17 cellular contexts compared by ENCODE assay signal in genomic region chr3:39961404-39961693, GRCh38.
A peak's percentile ranks its signal among the peaks of the same experiment; 100 is the strongest.
DNase-seq lines count a peak whose midpoint lies in the region; ATAC-seq and TF ChIP-seq lines count a peak whose summit lies in the region.
"Had no signal": no experiment of that assay in that cellular context is flagged by ENCODE, and none has a peak within 500 bp of the region (broad histone marks: within the 10 kb centered on the region; RNA-seq: fewer than 3 reads in every experiment).

No MANE protein-coding gene starts in this region.

- H3K27me3 ChIP-seq in GM23338 (ENCODE audit: insufficient read depth) (no peaks in the 10 kb centered on the region), layer of hippocampus (ENCODE audit: control insufficient read depth, insufficient read depth, low read length) (no peaks in the 10 kb centered on the region), suprapubic skin (no peaks in the 10 kb centered on the region)
- H3K27me3 ChIP-seq: cardiac muscle cell had no signal

- no peak for TF ChIP-seq POLR2A in suprapubic skin (IDR thresholded peaks at IDR 0.05)

- H3K4me3 ChIP-seq in GM23338: no peak overlapping the region
- no peak overlapping the region for H3K4me3 ChIP-seq in suprapubic skin
- H3K4me3 ChIP-seq: cardiac muscle cell, SK-N-MC had no signal

- H3K36me3 Mint-ChIP-seq in GM23338 (ENCODE audit: low read depth): no peaks in the 10 kb centered on the region
- no peaks in the 10 kb centered on the region for H3K36me3 Mint-ChIP-seq in endothelial cell (ENCODE audit: low read depth, unreplicated experiment)
- H3K36me3 Mint-ChIP-seq: activated naive CD8-positive, alpha-beta T cell treated with anti-CD3 and anti-CD28 coated beads, Interleukin-2, amount 10 ng/mL, durations not matched to agents 7 days and 5 days; CD4-positive, CD25-positive, alpha-beta regulatory T cell had no signal

- H3K4me3 Mint-ChIP-seq in GM23338 (no peak overlapping the region), endothelial cell (ENCODE audit: unreplicated experiment) (no peak overlapping the region)
- H3K4me3 Mint-ChIP-seq: activated naive CD8-positive, alpha-beta T cell treated with anti-CD3 and anti-CD28 coated beads, Interleukin-2, amount 10 ng/mL, durations not matched to agents 7 days and 5 days; activated T-helper 1 cell treated with anti-CD3 and anti-CD28 coated beads, Interleukin-12 subunit alpha, Interleukin-12 subunit beta, Interleukin-2, Interleukin-4 antibody, amounts not matched to agents 30 ng/mL and 10 ng/mL and 1 ng/mL, durations not matched to agents 14 hours and 24 hours and 36 hours; CD4-positive, CD25-positive, alpha-beta regulatory T cell had no signal

- H3K9me2 ChIP-seq in GM23338 (ENCODE audit: insufficient read depth): no peaks in the 10 kb centered on the region

- 62% methylated on average over 5 of the region's 5 CpGs for WGBS in suprapubic skin

- H3K4me1 ChIP-seq in GM23338 (ENCODE audit: insufficient read depth) (peaks cover 23% of the 10 kb centered on the region), suprapubic skin (peaks cover 33% of the 10 kb centered on the region)

- H3K27ac ChIP-seq in GM23338 (ENCODE audit: low read depth) (no peak overlapping the region), layer of hippocampus (ENCODE audit: low read depth, low read length) (peak overlapping the region; percentile 2), suprapubic skin (peak overlapping the region; percentile 69)
- H3K27ac ChIP-seq: cardiac muscle cell, SK-N-MC had no signal

- H3K27me3 Mint-ChIP-seq in GM23338 (ENCODE audit: insufficient read depth, low read depth, poor library complexity) (no peaks in the 10 kb centered on the region), endothelial cell (ENCODE audit: unreplicated experiment) (peaks cover 2% of the 10 kb centered on the region)

- no peak overlapping the region for H2AFZ ChIP-seq in GM23338

- DNase-seq in GM23338 (ENCODE audit: low spot score) (no peak), endothelial cell (ENCODE audit: low spot score) (no peak), suprapubic skin (ENCODE audit: low spot score in 2 of 2) (no peak), 8988T (no peak), GM10266 (ENCODE audit: extremely low spot score) (no peak)
- DNase-seq: activated naive CD8-positive, alpha-beta T cell treated with anti-CD3 and anti-CD28 coated beads, Interleukin-2, amount 10 ng/mL, durations not matched to agents 7 days and 5 days; CD4-positive, CD25-positive, alpha-beta regulatory T cell; DMS53; NCI-H774; PC-3; T-helper 9 cell had no signal

- no peaks in the 10 kb centered on the region for H3K79me2 ChIP-seq in GM23338 (replicated peaks; ENCODE audit: insufficient read depth)

- H3K4me2 ChIP-seq in GM23338: 0 out of 2 replicates have a peak overlapping the region, but pooled peaks have one; percentile 35

- no peaks in the 10 kb centered on the region for H3K36me3 ChIP-seq in GM23338 (ENCODE audit: insufficient read depth)
- H3K36me3 ChIP-seq in suprapubic skin: no peaks in the 10 kb centered on the region
- H3K36me3 ChIP-seq: cardiac muscle cell had no signal

- no peak for TF ChIP-seq CTCF in GM23338 (conservative IDR thresholded peaks at IDR 0.05; ENCODE audit: low read depth in 2 of 2)
- TF ChIP-seq CTCF in endothelial cell (IDR thresholded peaks at IDR 0.05; ENCODE audit: unreplicated experiment): no peak
- TF ChIP-seq CTCF in suprapubic skin (IDR thresholded peaks at IDR 0.05): no peak
- TF ChIP-seq CTCF in GM10266 (IDR thresholded peaks at IDR 0.05; ENCODE audit: control insufficient read depth, insufficient read depth, low read depth, missing control alignments): no peak

- ATAC-seq in GM23338 (no peak), HG03196 (IDR thresholded peaks at IDR 0.05; ENCODE audit: unreplicated experiment) (no peak), GM19397 (IDR thresholded peaks at IDR 0.05; ENCODE audit: unreplicated experiment) (no peak)
- ATAC-seq: PC-3 had no signal

- H3K27ac Mint-ChIP-seq in GM23338 (no peak overlapping the region), endothelial cell (ENCODE audit: unreplicated experiment) (peak overlapping the region; percentile 88)
- H3K27ac Mint-ChIP-seq: activated naive CD8-positive, alpha-beta T cell treated with anti-CD3 and anti-CD28 coated beads, Interleukin-2, amount 10 ng/mL, durations not matched to agents 7 days and 5 days; activated T-helper 1 cell treated with anti-CD3 and anti-CD28 coated beads, Interleukin-12 subunit alpha, Interleukin-12 subunit beta, Interleukin-2, Interleukin-4 antibody, amounts not matched to agents 30 ng/mL and 10 ng/mL and 1 ng/mL, durations not matched to agents 14 hours and 24 hours and 36 hours; CD4-positive, CD25-positive, alpha-beta regulatory T cell had no signal

- no peak for TF ChIP-seq EP300 in suprapubic skin (IDR thresholded peaks at IDR 0.05)

- H3K4me1 Mint-ChIP-seq in GM23338: peaks cover 35% of the 10 kb centered on the region
- peaks cover 23% of the 10 kb centered on the region for H3K4me1 Mint-ChIP-seq in endothelial cell (ENCODE audit: unreplicated experiment)
- H3K4me1 Mint-ChIP-seq: CD4-positive, CD25-positive, alpha-beta regulatory T cell had no signal

- no peaks in the 10 kb centered on the region for H3K9me3 ChIP-seq in suprapubic skin

- no peaks in the 10 kb centered on the region for H3F3A ChIP-seq in GM23338 (replicated peaks; ENCODE audit: low read depth)

- H4K20me1 ChIP-seq in GM23338 (replicated peaks; ENCODE audit: insufficient read depth): no peaks in the 10 kb centered on the region

- peaks cover 6% of the 10 kb centered on the region for H3K9me3 Mint-ChIP-seq in GM23338
- H3K9me3 Mint-ChIP-seq in endothelial cell (ENCODE audit: unreplicated experiment): no peaks in the 10 kb centered on the region
- H3K9me3 Mint-ChIP-seq: activated naive CD8-positive, alpha-beta T cell treated with anti-CD3 and anti-CD28 coated beads, Interleukin-2, amount 10 ng/mL, durations not matched to agents 7 days and 5 days; activated T-helper 1 cell treated with anti-CD3 and anti-CD28 coated beads, Interleukin-12 subunit alpha, Interleukin-12 subunit beta, Interleukin-2, Interleukin-4 antibody, amounts not matched to agents 30 ng/mL and 10 ng/mL and 1 ng/mL, durations not matched to agents 14 hours and 24 hours and 36 hours had no signal

TF ChIP-seq in GM23338, 12 proteins besides CTCF, POLR2A, EP300 and RAD21 (continues in another document):
- TF ChIP-seq JUNB (IDR thresholded peaks at IDR 0.05; ENCODE audit: unreplicated experiment) (no peak), REST (IDR thresholded peaks at IDR 0.05; ENCODE audit: unreplicated experiment) (no peak)
